Comparison of ENCODE assay signal across 8 cellular contexts in the genomic region with DNA sequence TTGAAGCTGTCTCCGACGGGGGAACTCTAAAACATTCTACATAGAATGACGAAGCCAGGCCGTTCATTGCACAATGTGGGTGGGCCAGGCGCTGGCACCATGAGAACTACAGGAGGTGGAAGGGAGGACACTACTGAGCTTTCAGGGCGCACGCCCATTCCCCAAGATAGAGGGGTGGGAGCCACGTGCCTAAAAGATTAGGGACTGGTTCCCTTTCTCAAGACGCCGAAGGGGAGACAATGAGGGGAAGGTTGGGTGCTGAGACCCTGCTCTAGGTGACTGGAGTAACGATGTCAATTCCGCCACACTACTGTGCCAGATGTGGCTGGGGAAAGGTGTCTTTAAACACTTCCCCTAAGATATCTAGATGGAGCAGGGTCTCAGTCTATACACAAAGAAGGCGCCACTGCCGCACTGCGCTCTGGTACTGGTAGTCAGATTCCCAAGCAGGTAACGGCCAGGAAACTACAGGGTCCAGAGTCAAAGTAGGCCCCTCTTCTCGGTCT. TPM values are rescaled to one million over a fixed set of nuclear protein-coding genes. Genes with fewer than 3 reads are reported as not detected.
DNase-seq lines count a peak whose midpoint lies in the region; ATAC-seq and TF ChIP-seq lines count a peak whose summit lies in the region.

No MANE protein-coding gene starts in this region.

- peak overlapping the region; percentile 100 for H3K4me3 ChIP-seq in HUES48 (ENCODE audit: low read depth, low read length)
- H3K4me3 ChIP-seq in cardiac muscle cell: peak overlapping the region; percentile 99
- H3K4me3 ChIP-seq in prostate gland: peak overlapping the region; percentile 85 to 98

- H3K9me3 Mint-ChIP-seq in activated T-helper 17 cell treated with anti-CD3 and anti-CD28 coated beads, Interleukin-2, amount 50 U/mL, for 72 hours: peaks cover 4% of the 10 kb centered on the region

- H3K4me1 ChIP-seq in HUES48 (ENCODE audit: control insufficient read depth, insufficient read depth, low read length): peaks cover 48% of the 10 kb centered on the region
- H3K4me1 ChIP-seq in cardiac muscle cell (ENCODE audit: low read depth): peaks cover 31% of the 10 kb centered on the region
- H3K4me1 ChIP-seq in prostate gland (replicated peaks): peaks cover 6% of the 10 kb centered on the region

- H3K27me3 ChIP-seq in HUES48 (ENCODE audit: control insufficient read depth, insufficient read depth, low read length): no peaks in the 10 kb centered on the region
- H3K27me3 ChIP-seq in cardiac muscle cell: no peaks in the 10 kb centered on the region
- H3K27me3 ChIP-seq in prostate gland (replicated peaks; ENCODE audit: insufficient read depth): no peaks in the 10 kb centered on the region

- H3K27ac ChIP-seq in HUES48 (ENCODE audit: low read depth, low read length): peak overlapping the region; percentile 100
- H3K27ac ChIP-seq in cardiac muscle cell: peak overlapping the region; percentile 100
- peak overlapping the region; percentile 98 to 100 for H3K27ac ChIP-seq in prostate gland

- H3K4me1 Mint-ChIP-seq in activated T-helper 17 cell treated with anti-CD3 and anti-CD28 coated beads, Interleukin-2, amount 50 U/mL, for 72 hours: peaks cover 34% of the 10 kb centered on the region

- H3K27ac Mint-ChIP-seq in activated T-helper 17 cell treated with anti-CD3 and anti-CD28 coated beads, Interleukin-2, amount 50 U/mL, for 72 hours: peak overlapping the region; percentile 100

- TF ChIP-seq POLR2A in prostate gland (IDR thresholded peaks at IDR 0.05): no peak

- H3K36me3 ChIP-seq in HUES48 (ENCODE audit: control insufficient read depth, insufficient read depth, low read length): peaks cover 20% of the 10 kb centered on the region
- no peaks in the 10 kb centered on the region for H3K36me3 ChIP-seq in cardiac muscle cell
- no peaks in the 10 kb centered on the region for H3K36me3 ChIP-seq in prostate gland

- 1% methylated on average over 17 of the region's 17 CpGs for WGBS in prostate gland

- no peaks in the 10 kb centered on the region for H3K27me3 Mint-ChIP-seq in activated T-helper 17 cell treated with anti-CD3 and anti-CD28 coated beads, Interleukin-2, amount 50 U/mL, for 72 hours

- H3K36me3 Mint-ChIP-seq in activated T-helper 17 cell treated with anti-CD3 and anti-CD28 coated beads, Interleukin-2, amount 50 U/mL, for 72 hours (ENCODE audit: low read depth): peaks cover 56% of the 10 kb centered on the region

- H3K9ac ChIP-seq in HUES48 (ENCODE audit: low read depth, low read length): peak overlapping the region; percentile 100

- DNase-seq in GM04504 (ENCODE audit: low read depth) (peak; percentile 12), cardiac muscle cell (ENCODE audit: low read depth in 1 of 2, low spot score in 1 of 2) (peak; percentile 24 to 68), prostate gland (ENCODE audit: low spot score) (peak; percentile 13), D341Med (ENCODE audit: low spot score) (no peak), mucosa of gallbladder (ENCODE audit: low spot score) (no peak), NCI-H2107 treated with DMSO at 0.1 percent for 48 hours (lab: John Stamatoyannopoulos, UW; ENCODE audit: unreplicated experiment) (no peak)

- H3K9me3 ChIP-seq in HUES48 (ENCODE audit: control insufficient read depth, insufficient read depth, low read length) (no peaks in the 10 kb centered on the region), cardiac muscle cell (ENCODE audit: low read depth) (no peaks in the 10 kb centered on the region), prostate gland (no peaks in the 10 kb centered on the region)

- TF ChIP-seq CTCF in cardiac muscle cell (IDR thresholded peaks at IDR 0.05; ENCODE audit: low read depth, low read length): no peak
- TF ChIP-seq CTCF in prostate gland (IDR thresholded peaks at IDR 0.05): no peak

- peak overlapping the region; percentile 96 for H3K4me3 Mint-ChIP-seq in activated T-helper 17 cell treated with anti-CD3 and anti-CD28 coated beads, Interleukin-2, amount 50 U/mL, for 72 hours

- no peak for ATAC-seq in activated T-helper 17 cell treated with anti-CD3 and anti-CD28 coated beads, Interleukin-2, amount 50 U/mL, for 72 hours (replicated peaks)

- intact Hi-C loops in prostate gland (cut with DNase I): loop anchor here (5.0 to 10.0 kb wide), 3 partner anchors 40 to 338 kb away; a partner anchor contains a TSS

RNA-seq across cellular contexts. Expression of a gene that starts 0.8 kb away (rescaled TPM):
- 100 to 1,000 TPM; 465 to 604 TPM for total RNA-seq in activated T-helper 17 cell treated with anti-CD3 and anti-CD28 coated beads, Interleukin-2, amount 50 U/mL, for 72 hours
- total RNA-seq in cardiac muscle cell (512 and 569 TPM in 2 replicates), prostate gland (100 to 1,000 TPM; 458 to 889 TPM), mucosa of gallbladder (523 TPM)
- 190 and 254 TPM in 2 replicates for polyA plus RNA-seq in cardiac muscle cell

RNA-seq across cellular contexts. Expression of a gene that starts 23.5 kb away (rescaled TPM):
- 10 to 100 TPM; 55.9 to 86.3 TPM for total RNA-seq in activated T-helper 17 cell treated with anti-CD3 and anti-CD28 coated beads, Interleukin-2, amount 50 U/mL, for 72 hours
- total RNA-seq in cardiac muscle cell (91.9 and 116 TPM in 2 replicates), prostate gland (10 to 100 TPM; 21.9 to 33.7 TPM), mucosa of gallbladder (36.9 TPM)
- polyA plus RNA-seq in cardiac muscle cell: 64.0 and 82.6 TPM in 2 replicates

RNA-seq across cellular contexts. Expression of a gene that starts 40.4 kb away (rescaled TPM):
- total RNA-seq in activated T-helper 17 cell treated with anti-CD3 and anti-CD28 coated beads, Interleukin-2, amount 50 U/mL, for 72 hours: 10 to 100 TPM; 45.5 to 54.8 TPM
- 31.9 and 34.4 TPM in 2 replicates for total RNA-seq in cardiac muscle cell
- polyA plus RNA-seq in cardiac muscle cell: 29.2 and 30.0 TPM in 2 replicates
- total RNA-seq in prostate gland: 10 to 100 TPM; 23.4 to 24.6 TPM
- 24.7 TPM for total RNA-seq in mucosa of gallbladder

Comparison
In these comparisons a context has a peak if more than half of its experiments do, and no peak if none do; other contexts are left out.
1. DNase-seq: peak in GM04504 (single experiment), cardiac muscle cell (2 of 2) and prostate gland (single experiment); none in D341Med (single experiment), mucosa of gallbladder (single experiment) and NCI-H2107 treated with DMSO at 0.1 percent for 48 hours (single experiment).
2. Peak in every context shown above with its lines, with median percentiles within 50 percentile points of each other: H3K27ac ChIP-seq and H3K4me3 ChIP-seq.